Comparison of ENCODE assay signal across 13 cellular contexts in the genomic region with DNA sequence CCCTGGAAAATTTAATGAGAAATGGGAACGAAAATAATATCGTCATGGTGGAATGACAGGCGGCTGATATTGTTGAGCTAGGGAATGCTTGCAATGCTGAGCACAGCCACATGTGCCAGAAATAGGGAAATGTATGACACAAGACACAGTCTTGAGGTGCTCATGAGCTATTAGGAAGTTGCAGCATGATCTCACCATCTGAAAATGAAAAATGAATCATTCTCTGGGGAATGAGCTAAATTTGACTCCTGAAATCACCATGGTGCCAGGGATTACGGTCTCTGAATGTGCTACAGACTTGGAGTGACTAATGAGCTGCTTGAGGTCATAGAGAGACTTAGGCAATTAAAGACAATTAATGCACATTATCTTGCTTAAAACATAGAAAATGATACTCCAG.
DNase-seq lines count a peak whose midpoint lies in the region; ATAC-seq and TF ChIP-seq lines count a peak whose summit lies in the region.
"Had no signal": no experiment of that assay in that cellular context is flagged by ENCODE, and none has a peak within 500 bp of the region (broad histone marks: within the 10 kb centered on the region; RNA-seq: fewer than 3 reads in every experiment).

No MANE protein-coding gene starts in this region.

- DNase-seq in EL (peak; percentile 64), NCI-H1436 treated with DMSO at 0.1 percent for 48 hours (lab: John Stamatoyannopoulos, UW) (peak; percentile 9), chondrocyte (ENCODE audit: low spot score) (no peak), non-pigmented ciliary epithelial cell (ENCODE audit: low read depth) (peak; percentile 87), NCI-H187 (lab: John Stamatoyannopoulos, UW) (no peak)
- DNase-seq in naive thymus-derived CD8-positive, alpha-beta T cell: no peak
- DNase-seq: activated effector memory CD4-positive, alpha-beta T cell treated with Interleukin-2 at 50 U/mL for 16 hours; DMS153; occipital lobe had no signal

- POLR2A ChIA-PET in naive thymus-derived CD8-positive, alpha-beta T cell (lab: Charles Lee): no interaction called here

- H3K27me3 ChIP-seq in gastroesophageal sphincter: no peaks in the 10 kb centered on the region

- no peaks in the 10 kb centered on the region for H3K36me3 ChIP-seq in gastroesophageal sphincter

- TF ChIP-seq CTCF in chondrocyte (IDR thresholded peaks at IDR 0.05) (no peak), gastroesophageal sphincter (IDR thresholded peaks at IDR 0.05) (no peak)

- no peak overlapping the region for H3K27ac ChIP-seq in gastroesophageal sphincter
- H3K27ac ChIP-seq: KMS-11 had no signal

- H3K4me1 ChIP-seq in gastroesophageal sphincter: no peaks in the 10 kb centered on the region

- no peak overlapping the region for H3K4me3 Mint-ChIP-seq in chondrocyte (ENCODE audit: unreplicated experiment)
- H3K4me3 Mint-ChIP-seq in naive thymus-derived CD8-positive, alpha-beta T cell: no peak overlapping the region
- H3K4me3 Mint-ChIP-seq: type B pancreatic cell had no signal

- no peaks in the 10 kb centered on the region for H3K36me3 Mint-ChIP-seq in chondrocyte (ENCODE audit: low read depth)
- H3K36me3 Mint-ChIP-seq in naive thymus-derived CD8-positive, alpha-beta T cell: peaks cover 0 to 8% (median 0%) of the 10 kb centered on the region in 3 donors
- H3K36me3 Mint-ChIP-seq: type B pancreatic cell had no signal

- H3K4me1 Mint-ChIP-seq in chondrocyte (ENCODE audit: low read depth): peaks cover 28% of the 10 kb centered on the region
- no peaks in the 10 kb centered on the region for H3K4me1 Mint-ChIP-seq in naive thymus-derived CD8-positive, alpha-beta T cell

- H3K27me3 Mint-ChIP-seq in chondrocyte (ENCODE audit: low read depth): no peaks in the 10 kb centered on the region
- H3K27me3 Mint-ChIP-seq in naive thymus-derived CD8-positive, alpha-beta T cell: no peaks in the 10 kb centered on the region
- H3K27me3 Mint-ChIP-seq: type B pancreatic cell had no signal

- no peak for TF ChIP-seq POLR2A in gastroesophageal sphincter (IDR thresholded peaks at IDR 0.05)

- H3K27ac Mint-ChIP-seq in chondrocyte (ENCODE audit: unreplicated experiment): peak overlapping the region; percentile 84
- no peak overlapping the region for H3K27ac Mint-ChIP-seq in naive thymus-derived CD8-positive, alpha-beta T cell
- H3K27ac Mint-ChIP-seq: type B pancreatic cell had no signal

- no peaks in the 10 kb centered on the region for H3K9me3 Mint-ChIP-seq in chondrocyte (ENCODE audit: low read depth)
- H3K9me3 Mint-ChIP-seq in naive thymus-derived CD8-positive, alpha-beta T cell: peaks cover 3 to 26% (median 8%) of the 10 kb centered on the region in 9 donors
- H3K9me3 Mint-ChIP-seq: type B pancreatic cell had no signal

- TF ChIP-seq EP300 in gastroesophageal sphincter (IDR thresholded peaks at IDR 0.05): no peak

- 30 to 34% methylated on average over 4 of the region's 4 CpGs for WGBS in gastroesophageal sphincter (ENCODE audit: low coverage in 1 of 2), 2 donors

- ATAC-seq in HG03521 (IDR thresholded peaks at IDR 0.05; ENCODE audit: unreplicated experiment) (no peak), gastroesophageal sphincter (no peak)
- no peak for ATAC-seq in naive thymus-derived CD8-positive, alpha-beta T cell

- H3K4me3 ChIP-seq in gastroesophageal sphincter: no peak overlapping the region

- no peaks in the 10 kb centered on the region for H3K9me3 ChIP-seq in gastroesophageal sphincter

Comparison
In these comparisons a context has a peak if more than half of its experiments do, and no peak if none do; other contexts are left out.
1. DNase-seq: peak in EL (single experiment), NCI-H1436 treated with DMSO at 0.1 percent for 48 hours (single experiment) and non-pigmented ciliary epithelial cell (single experiment); none in chondrocyte (single experiment), NCI-H187 (0 of 2) and naive thymus-derived CD8-positive, alpha-beta T cell (0 of 10).